8 cellular contexts compared by ENCODE assay signal in genomic region chr14:70359076-70359424, GRCh38. TPM values are rescaled to one million over a fixed set of nuclear protein-coding genes. Genes with fewer than 3 reads are reported as not detected.
A peak's percentile ranks its signal among the peaks of the same experiment; 100 is the strongest.
DNase-seq lines count a peak whose midpoint lies in the region; ATAC-seq, FAIRE-seq and TF ChIP-seq lines count a peak whose summit lies in the region.

No MANE protein-coding gene starts in this region.

- POLR2A ChIA-PET in activated naive CD8-positive, alpha-beta T cell treated with anti-CD3 and anti-CD28 coated beads, Interleukin-2, amount 10 ng/mL, durations not matched to agents 7 days and 5 days (lab: Charles Lee): no interaction called here

- FAIRE-seq in RCC 7860 (lab: Jason Lieb, UNC): no peak

- peaks cover 11% of the 10 kb centered on the region for H3K27me3 Mint-ChIP-seq in activated naive CD8-positive, alpha-beta T cell treated with anti-CD3 and anti-CD28 coated beads, Interleukin-2, amount 10 ng/mL, durations not matched to agents 7 days and 5 days

- ATAC-seq in GM18498 (IDR thresholded peaks at IDR 0.05; ENCODE audit: unreplicated experiment) (peak; percentile 9), HG03095 (IDR thresholded peaks at IDR 0.05; ENCODE audit: unreplicated experiment) (peak; percentile 15), left colon (peak; percentile 44), HG02571 (IDR thresholded peaks at IDR 0.05; ENCODE audit: unreplicated experiment) (no peak)
- ATAC-seq in activated naive CD8-positive, alpha-beta T cell treated with anti-CD3 and anti-CD28 coated beads, Interleukin-2, amount 10 ng/mL, durations not matched to agents 7 days and 5 days (ENCODE audit: low read depth): no peak

- H3K27ac Mint-ChIP-seq in activated naive CD8-positive, alpha-beta T cell treated with anti-CD3 and anti-CD28 coated beads, Interleukin-2, amount 10 ng/mL, durations not matched to agents 7 days and 5 days: peak overlapping the region; percentile 74

- H3K9me3 ChIP-seq in tibial artery: no peaks in the 10 kb centered on the region

- H3K36me3 Mint-ChIP-seq in activated naive CD8-positive, alpha-beta T cell treated with anti-CD3 and anti-CD28 coated beads, Interleukin-2, amount 10 ng/mL, durations not matched to agents 7 days and 5 days: peaks cover 15% of the 10 kb centered on the region

- H3K27ac ChIP-seq in tibial artery: peak overlapping the region; percentile 81 to 84

- peak overlapping the region; percentile 65 to 72 for H3K4me3 ChIP-seq in tibial artery

- no peak for DNase-seq in activated naive CD8-positive, alpha-beta T cell treated with anti-CD3 and anti-CD28 coated beads, Interleukin-2, amount 10 ng/mL, durations not matched to agents 7 days and 5 days
- DNase-seq in left colon (no peak), tibial artery (no peak), RCC 7860 (ENCODE audit: low spot score) (no peak), NCI-H524 treated with DMSO at 0.1 percent for 48 hours (lab: John Stamatoyannopoulos, UW) (no peak)

- TF ChIP-seq CTCF in tibial artery (IDR thresholded peaks at IDR 0.05): no peak

- H3K4me1 ChIP-seq in tibial artery: peaks cover 0 to 33% (median 22%) of the 10 kb centered on the region in 4 donors

- peak overlapping the region; percentile 93 for H3K4me3 Mint-ChIP-seq in activated naive CD8-positive, alpha-beta T cell treated with anti-CD3 and anti-CD28 coated beads, Interleukin-2, amount 10 ng/mL, durations not matched to agents 7 days and 5 days

- H3K36me3 ChIP-seq in tibial artery: no peaks in the 10 kb centered on the region

- H3K4me1 Mint-ChIP-seq in activated naive CD8-positive, alpha-beta T cell treated with anti-CD3 and anti-CD28 coated beads, Interleukin-2, amount 10 ng/mL, durations not matched to agents 7 days and 5 days: peaks cover 25% of the 10 kb centered on the region

- H3K9me3 Mint-ChIP-seq in activated naive CD8-positive, alpha-beta T cell treated with anti-CD3 and anti-CD28 coated beads, Interleukin-2, amount 10 ng/mL, durations not matched to agents 7 days and 5 days: peaks cover 9% of the 10 kb centered on the region

- intact Hi-C loops in left colon (cut with DNase I, micrococcal nuclease): no loop called here
- intact Hi-C loops in tibial artery (cut with DNase I; ENCODE audit: low total_unique reads): no loop called here

- no peaks in the 10 kb centered on the region for H3K27me3 ChIP-seq in tibial artery

RNA-seq across cellular contexts. Expression of gene COX16, which starts 0.4 kb away (rescaled TPM):
- 10 to 100 TPM; 32.5 to 40.2 TPM for total RNA-seq in activated naive CD8-positive, alpha-beta T cell treated with anti-CD3 and anti-CD28 coated beads, Interleukin-2, amount 10 ng/mL, durations not matched to agents 7 days and 5 days
- 10 to 100 TPM; 35.5 to 39.9 TPM for total RNA-seq in left colon

RNA-seq across cellular contexts. Expression of gene SYNJ2BP, which starts 57.8 kb away (rescaled TPM):
- total RNA-seq in activated naive CD8-positive, alpha-beta T cell treated with anti-CD3 and anti-CD28 coated beads, Interleukin-2, amount 10 ng/mL, durations not matched to agents 7 days and 5 days: 10 to 100 TPM; 14.9 to 15.3 TPM
- 10 to 100 TPM; 50.1 to 57.0 TPM for total RNA-seq in left colon

Comparison
In these comparisons a context has a peak if more than half of its experiments do, and no peak if none do; other contexts are left out.
1. ATAC-seq: peak in GM18498 (single experiment), HG03095 (single experiment) and left colon (single experiment); none in activated naive CD8-positive, alpha-beta T cell treated with anti-CD3 and anti-CD28 coated beads, Interleukin-2, amount 10 ng/mL, durations not matched to agents 7 days and 5 days (single experiment) and HG02571 (single experiment).